Comparison of ENCODE assay signal across 24 cellular contexts in the genomic region with DNA sequence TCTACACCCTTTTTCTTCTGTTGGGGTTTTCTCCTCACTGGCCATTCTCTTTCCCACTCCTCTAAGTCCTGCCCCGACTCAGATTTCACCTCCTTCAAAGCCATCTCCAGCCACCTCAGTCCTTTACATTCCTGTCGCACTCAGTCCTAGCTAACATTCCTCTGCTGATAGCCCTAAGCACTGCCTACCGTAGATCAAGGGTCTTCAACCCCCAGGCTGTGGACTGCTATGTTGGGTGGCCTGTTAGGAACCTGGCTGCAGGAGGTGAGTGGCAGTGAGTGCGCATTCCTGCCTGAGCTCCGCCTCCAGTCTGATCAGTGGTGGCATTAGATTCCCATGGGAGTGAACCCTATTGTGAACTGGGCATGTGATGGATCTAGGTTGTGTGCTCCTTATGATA. TPM values are rescaled to one million over a fixed set of nuclear protein-coding genes. Genes with fewer than 3 reads are reported as not detected.
DNase-seq lines count a peak whose midpoint lies in the region; ATAC-seq, FAIRE-seq and TF ChIP-seq lines count a peak whose summit lies in the region.
"Had no signal": no experiment of that assay in that cellular context is flagged by ENCODE, and none has a peak within 500 bp of the region (broad histone marks: within the 10 kb centered on the region; RNA-seq: fewer than 3 reads in every experiment).

No MANE protein-coding gene starts in this region.

- peaks cover 8 to 26% of the 10 kb centered on the region in 2 donors for H3K4me1 Mint-ChIP-seq in natural killer cell treated with Interleukin-12 subunit alpha and Interleukin-12 subunit beta and Interleukin-15 and Interleukin-18, amount 100 ng/mL, for 72 hours (ENCODE audit: low read depth in 2 of 2)
- H3K4me1 Mint-ChIP-seq in natural killer cell (no peaks in the 10 kb centered on the region), progenitor cell of endocrine pancreas (ENCODE audit: low read depth) (peaks cover 13% of the 10 kb centered on the region)

- ATAC-seq in natural killer cell treated with Interleukin-12 subunit alpha and Interleukin-12 subunit beta and Interleukin-15 and Interleukin-18, amount 100 ng/mL, for 72 hours, result no peak
- no peak for ATAC-seq in natural killer cell
- ATAC-seq in body of pancreas, result no peak
- ATAC-seq: activated T-cell treated with anti-CD3 and anti-CD28 coated beads, Interleukin-2, amount 50 U/mL, for 72 hours; left colon had no signal

- intact Hi-C loops in natural killer cell (cut with micrococcal nuclease) (no loop called here), endothelial cell of umbilical vein (cut with micrococcal nuclease) (no loop called here), body of pancreas (cut with DNase I) (no loop called here)

- H3K9me3 Mint-ChIP-seq in natural killer cell treated with Interleukin-12 subunit alpha and Interleukin-12 subunit beta and Interleukin-15 and Interleukin-18, amount 100 ng/mL, for 72 hours, result no peaks in the 10 kb centered on the region
- H3K9me3 Mint-ChIP-seq in natural killer cell (no peaks in the 10 kb centered on the region), progenitor cell of endocrine pancreas (ENCODE audit: low read depth) (no peaks in the 10 kb centered on the region)
- H3K9me3 Mint-ChIP-seq: activated B cell treated with CpG ODN at 0.5 μM for 24 hours; activated naive CD4-positive, alpha-beta T cell treated with anti-CD3 and anti-CD28 coated beads, Interleukin-2, amount 10 ng/mL, durations not matched to agents 7 days and 5 days; activated T-cell treated with anti-CD3 and anti-CD28 coated beads, Interleukin-2, amount 50 U/mL, for 72 hours had no signal

- no peak overlapping the region for H3K9ac ChIP-seq in endothelial cell of umbilical vein (replicated peaks; ENCODE audit: extremely low read depth, insufficient read depth, low read length)

- no peaks in the 10 kb centered on the region for H3K9me1 ChIP-seq in endothelial cell of umbilical vein (replicated peaks; ENCODE audit: control insufficient read depth, extremely low read depth, insufficient read depth, low read length)

- H2AFZ ChIP-seq in endothelial cell of umbilical vein (ENCODE audit: low read depth, low read length), result no peak overlapping the region

- peak; percentile 45 for DNase-seq in natural killer cell treated with Interleukin-12 subunit alpha and Interleukin-12 subunit beta and Interleukin-15 and Interleukin-18, amount 100 ng/mL, for 72 hours (ENCODE audit: low spot score)
- DNase-seq in natural killer cell (no peak), endothelial cell of umbilical vein (ENCODE audit: low read depth, low spot score) (no peak), progenitor cell of endocrine pancreas (ENCODE audit: low spot score, unreplicated experiment) (no peak), T-helper 9 cell (no peak), body of pancreas (no peak), T-helper 2 cell (no peak), SKM-1 treated with dmso at 0.1 percent for 144 hours (lab: John Stamatoyannopoulos, UW; ENCODE audit: unreplicated experiment) (no peak)
- DNase-seq: activated B cell treated with CpG ODN at 0.5 μM for 24 hours; activated naive CD4-positive, alpha-beta T cell treated with anti-CD3 and anti-CD28 coated beads, Interleukin-2, amount 10 ng/mL, durations not matched to agents 7 days and 5 days; activated T-cell treated with anti-CD3 and anti-CD28 coated beads, Interleukin-2, amount 50 U/mL, for 72 hours; adrenal gland; DMS153; hypothalamus; KG1; left colon; NCI-H1092 treated with DMSO at 0.1 percent for 48 hours; NCI-H1694 treated with DMSO at 0.1 percent for 48 hours; NCI-H2171; stimulated activated CD4-positive, alpha-beta T cell treated with anti-CD3 and anti-CD28 coated beads, Interleukin-4, amount 100 ng/mL, for 24 hours had no signal

- H3K27ac ChIP-seq in endothelial cell of umbilical vein (ENCODE audit: insufficient read depth, low read depth, low read length) (no peak overlapping the region), body of pancreas (no peak overlapping the region)
- H3K27ac ChIP-seq: adrenal gland, prostate gland, SJSA1 had no signal

- H3K9me3 ChIP-seq in endothelial cell of umbilical vein (replicated peaks; ENCODE audit: control insufficient read depth, insufficient read depth, low read length) (no peaks in the 10 kb centered on the region), body of pancreas (no peaks in the 10 kb centered on the region)
- H3K9me3 ChIP-seq: adrenal gland, HAP-1, prostate gland, SJSA1 had no signal

- FAIRE-seq in endothelial cell of umbilical vein (lab: Jason Lieb, UNC), result peak; percentile 55
- FAIRE-seq: bronchial epithelial cell had no signal

- H3K4me2 ChIP-seq in endothelial cell of umbilical vein (ENCODE audit: insufficient read depth, low read length), result no peak overlapping the region

- peaks cover 26% of the 10 kb centered on the region for H3K79me2 ChIP-seq in endothelial cell of umbilical vein (ENCODE audit: control insufficient read depth, insufficient read depth, low read length)

- peaks cover 8% of the 10 kb centered on the region for H3K36me3 Mint-ChIP-seq in natural killer cell treated with Interleukin-12 subunit alpha and Interleukin-12 subunit beta and Interleukin-15 and Interleukin-18, amount 100 ng/mL, for 72 hours
- H3K36me3 Mint-ChIP-seq in natural killer cell (no peaks in the 10 kb centered on the region), progenitor cell of endocrine pancreas (ENCODE audit: insufficient read depth) (peaks cover 17% of the 10 kb centered on the region)

- dilution Hi-C loops in endothelial cell of umbilical vein (cut with MboI; ENCODE audit: extremely low pct_ligation_motif_present, low sequenced_read_pairs), result no loop called here

- BruUV-seq in endothelial cell of umbilical vein (replicated peaks; lab: Mats Ljungman, UMichigan), result no TSS peak

- WGBS in body of pancreas, 2 donors, result 92 to 94% methylated on average over 4 to 5 of the region's 5 CpGs

- H3K27me3 Mint-ChIP-seq in natural killer cell treated with Interleukin-12 subunit alpha and Interleukin-12 subunit beta and Interleukin-15 and Interleukin-18, amount 100 ng/mL, for 72 hours, result no peaks in the 10 kb centered on the region
- H3K27me3 Mint-ChIP-seq in natural killer cell (ENCODE audit: low read depth in 2 of 2), result no peaks in the 10 kb centered on the region
- no peaks in the 10 kb centered on the region for H3K27me3 Mint-ChIP-seq in progenitor cell of endocrine pancreas
- H3K27me3 Mint-ChIP-seq: activated B cell treated with CpG ODN at 0.5 μM for 24 hours; activated naive CD4-positive, alpha-beta T cell treated with anti-CD3 and anti-CD28 coated beads, Interleukin-2, amount 10 ng/mL, durations not matched to agents 7 days and 5 days had no signal

- CTCF ChIA-PET in endothelial cell of umbilical vein (lab: Charles Lee), result no interaction called here

- TF ChIP-seq POLR2A in endothelial cell of umbilical vein (IDR thresholded peaks at IDR 0.05; ENCODE audit: low read depth, low read length) (no peak), body of pancreas (IDR thresholded peaks at IDR 0.05) (no peak)

- H3K36me3 ChIP-seq in endothelial cell of umbilical vein (ENCODE audit: control insufficient read depth in 2 of 2, extremely low read depth in 1 of 2, insufficient read depth in 2 of 2, low read length in 2 of 2) (peaks cover 20 to 34% of the 10 kb centered on the region in 2 experiments), body of pancreas (replicated peaks in 1 of 2; ENCODE audit: insufficient read depth in 1 of 2, low read depth in 2 of 2) (peaks cover 0 to 30% of the 10 kb centered on the region in 2 donors)

- H3K4me1 ChIP-seq in endothelial cell of umbilical vein (ENCODE audit: control insufficient read depth, extremely low read depth, insufficient read depth, low read length), result no peaks in the 10 kb centered on the region
- H3K4me1 ChIP-seq in body of pancreas, result no peaks in the 10 kb centered on the region
- H3K4me1 ChIP-seq: HAP-1, prostate gland had no signal

- TF ChIP-seq CTCF in natural killer cell (IDR thresholded peaks at IDR 0.05) (no peak), endothelial cell of umbilical vein (IDR thresholded peaks at IDR 0.05; ENCODE audit: extremely low read depth in 1 of 2, insufficient read depth in 1 of 2, low read depth in 1 of 2, low read length in 2 of 2) (no peak), progenitor cell of endocrine pancreas (IDR thresholded peaks at IDR 0.05; ENCODE audit: unreplicated experiment) (no peak), body of pancreas (IDR thresholded peaks at IDR 0.05) (no peak)

- H4K20me1 ChIP-seq in endothelial cell of umbilical vein (replicated peaks; ENCODE audit: control insufficient read depth, extremely low read depth, insufficient read depth, low read length), result no peaks in the 10 kb centered on the region

- no peaks in the 10 kb centered on the region for H3K27me3 ChIP-seq in endothelial cell of umbilical vein (ENCODE audit: control insufficient read depth in 2 of 2, insufficient read depth in 2 of 2, low read length in 2 of 2)
- no peaks in the 10 kb centered on the region for H3K27me3 ChIP-seq in body of pancreas
- H3K27me3 ChIP-seq: adrenal gland, SJSA1 had no signal

- H3K27ac Mint-ChIP-seq in natural killer cell treated with Interleukin-12 subunit alpha and Interleukin-12 subunit beta and Interleukin-15 and Interleukin-18, amount 100 ng/mL, for 72 hours, result no peak overlapping the region
- H3K27ac Mint-ChIP-seq in natural killer cell, result peak overlapping the region in 1 of 2 donors; percentile 29
- peak overlapping the region; percentile 68 for H3K27ac Mint-ChIP-seq in progenitor cell of endocrine pancreas
- H3K27ac Mint-ChIP-seq: activated B cell treated with CpG ODN at 0.5 μM for 24 hours; activated naive CD4-positive, alpha-beta T cell treated with anti-CD3 and anti-CD28 coated beads, Interleukin-2, amount 10 ng/mL, durations not matched to agents 7 days and 5 days; activated T-cell treated with anti-CD3 and anti-CD28 coated beads, Interleukin-2, amount 50 U/mL, for 72 hours had no signal

- no peak overlapping the region for H3K4me3 Mint-ChIP-seq in natural killer cell treated with Interleukin-12 subunit alpha and Interleukin-12 subunit beta and Interleukin-15 and Interleukin-18, amount 100 ng/mL, for 72 hours
- H3K4me3 Mint-ChIP-seq in natural killer cell (no peak overlapping the region), progenitor cell of endocrine pancreas (ENCODE audit: low read depth) (no peak overlapping the region)
- H3K4me3 Mint-ChIP-seq: activated B cell treated with CpG ODN at 0.5 μM for 24 hours; activated naive CD4-positive, alpha-beta T cell treated with anti-CD3 and anti-CD28 coated beads, Interleukin-2, amount 10 ng/mL, durations not matched to agents 7 days and 5 days; activated T-cell treated with anti-CD3 and anti-CD28 coated beads, Interleukin-2, amount 50 U/mL, for 72 hours had no signal

- H3K4me3 ChIP-seq in endothelial cell of umbilical vein (replicated peaks in 1 of 3; ENCODE audit: insufficient read depth in 1 of 3, low read depth in 1 of 3, low read length in 3 of 3), result no peak overlapping the region
- no peak overlapping the region for H3K4me3 ChIP-seq in body of pancreas
- H3K4me3 ChIP-seq: adrenal gland, HAP-1, prostate gland, SJSA1 had no signal

- POLR2A ChIA-PET in endothelial cell of umbilical vein (lab: Charles Lee), result no interaction called here

RNA-seq across cellular contexts. Expression of a gene that starts 11.2 kb away (rescaled TPM):
- 100 to 1,000 TPM; 190 to 256 TPM for total RNA-seq in natural killer cell treated with Interleukin-12 subunit alpha and Interleukin-12 subunit beta and Interleukin-15 and Interleukin-18, amount 100 ng/mL, for 72 hours
- total RNA-seq in natural killer cell (10 to 100 TPM; 33.4 to 59.7 (median 39.0) TPM), endothelial cell of umbilical vein (33.7 and 35.6 TPM in 2 replicates), progenitor cell of endocrine pancreas (63.9 and 64.5 TPM in 2 replicates), body of pancreas (100 to 1,000 TPM in 1 of 2 donors, 10 to 100 TPM in 1; 26.5 to 137 TPM)
- 15.8 and 17.2 TPM in 2 replicates for polyA plus RNA-seq in endothelial cell of umbilical vein
- polyA plus RNA-seq in endothelial cell of umbilical vein (2011; cell fraction: cytosol; rRNA removed), result 18.2 and 20.0 TPM in 2 replicates
- polyA plus RNA-seq in endothelial cell of umbilical vein (2011; cell fraction: nucleus; rRNA removed), result 42.0 and 46.8 TPM in 2 replicates
- polyA plus RNA-seq in endothelial cell of umbilical vein (2012), result 44.1 and 44.3 TPM in 2 replicates
- 17.7 and 20.3 TPM in 2 replicates for polyA minus RNA-seq in endothelial cell of umbilical vein
- polyA minus RNA-seq in endothelial cell of umbilical vein (2011; cell fraction: cytosol; rRNA and poly(A)+ RNA removed), result 5.9 TPM
- polyA minus RNA-seq in endothelial cell of umbilical vein (2011; cell fraction: nucleus; rRNA and poly(A)+ RNA removed), result 14.9 and 17.9 TPM in 2 replicates
